ENCODE assay signal across 7 cellular contexts in the genomic region with DNA sequence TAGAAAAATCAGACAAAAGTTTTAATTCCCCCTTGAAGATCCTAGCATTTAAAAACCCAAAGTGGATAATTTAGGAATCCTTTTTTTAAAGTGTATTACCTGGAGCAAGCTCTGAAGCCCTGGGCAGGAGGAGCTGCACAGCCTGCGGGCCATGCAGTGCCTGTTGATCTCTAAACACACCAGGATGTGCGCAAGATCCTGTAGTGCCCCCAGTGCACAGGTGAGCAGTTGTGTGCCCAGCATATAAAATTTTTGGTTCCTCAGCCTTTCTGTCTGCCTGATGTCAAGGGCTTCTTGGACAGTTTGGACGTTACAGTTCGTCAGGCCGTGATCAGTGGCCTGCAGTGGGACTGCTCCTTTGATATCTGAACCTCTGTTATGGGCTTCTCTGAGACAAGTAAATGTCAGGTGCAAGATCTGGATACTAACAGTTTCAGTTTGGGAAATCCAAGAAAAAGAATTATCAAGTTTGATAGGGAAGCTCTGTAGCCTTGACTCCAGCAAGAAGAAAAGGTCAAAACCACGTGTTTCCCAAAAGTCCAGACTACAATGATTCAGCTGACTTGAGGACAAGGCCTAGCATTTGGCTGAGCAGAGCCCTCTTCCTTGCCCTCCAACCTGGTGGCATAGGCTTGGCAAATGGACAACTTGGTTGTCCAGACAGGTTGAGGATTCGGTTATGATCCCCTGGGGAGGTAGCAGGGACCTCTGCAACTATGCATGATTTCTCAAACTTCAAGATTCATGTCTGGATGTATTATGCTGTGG. TPM values are rescaled to one million over a fixed set of nuclear protein-coding genes. Genes with fewer than 3 reads are reported as not detected.
DNase-seq lines count a peak whose midpoint lies in the region; ATAC-seq and TF ChIP-seq lines count a peak whose summit lies in the region.

No MANE protein-coding gene starts in this region.

- H3K9me3 Mint-ChIP-seq in mesothelial cell of epicardium (no peaks in the 10 kb centered on the region), type B pancreatic cell (no peaks in the 10 kb centered on the region)

- H3K4me1 Mint-ChIP-seq in T-helper 17 cell (peaks cover 43% of the 10 kb centered on the region), mesothelial cell of epicardium (peaks cover 52% of the 10 kb centered on the region), type B pancreatic cell (ENCODE audit: unreplicated experiment) (peaks cover 34% of the 10 kb centered on the region)

- intact Hi-C loops in dorsolateral prefrontal cortex (cut with DNase I): loop anchor here (2.0 to 10.0 kb wide), 6 partner anchors 76 to 424 kb away; no protein-coding TSS in a partner anchor

- H3K9me3 ChIP-seq in T-helper 17 cell (ENCODE audit: control insufficient read depth, low read length, poor library complexity, severe bottlenecking): no peaks in the 10 kb centered on the region

- H3K27me3 ChIP-seq in dorsolateral prefrontal cortex: no peaks in the 10 kb centered on the region

- H3K36me3 Mint-ChIP-seq in T-helper 17 cell (ENCODE audit: low read depth) (peaks cover 7% of the 10 kb centered on the region), mesothelial cell of epicardium (peaks cover 23% of the 10 kb centered on the region), type B pancreatic cell (peaks cover 53% of the 10 kb centered on the region)

- DNase-seq in T-helper 17 cell (peak in 2 of 3 donors; percentile 22 to 35), dorsolateral prefrontal cortex (no peak), mesothelial cell of epicardium (ENCODE audit: low spot score in 2 of 2, unreplicated experiment in 2 of 2) (no peak), type B pancreatic cell (ENCODE audit: extremely low spot score, unreplicated experiment) (no peak), NOMO-1 (lab: John Stamatoyannopoulos, UW; ENCODE audit: unreplicated experiment in 2 of 2) (no peak)

- TF ChIP-seq CTCF in dorsolateral prefrontal cortex (IDR thresholded peaks at IDR 0.05 in 54 of 56, conservative IDR thresholded peaks at IDR 0.05 in 2 of 56; ENCODE audit: low read depth in 1 of 56, partially characterized antibody in 56 of 56): no peak
- TF ChIP-seq CTCF in mesothelial cell of epicardium (IDR thresholded peaks at IDR 0.05; ENCODE audit: unreplicated experiment): no peak
- TF ChIP-seq CTCF in type B pancreatic cell (conservative IDR thresholded peaks at IDR 0.05): no peak

- H3K27ac ChIP-seq in dorsolateral prefrontal cortex: peak overlapping the region in 47 of 59 donors; percentile 84 to 98 (median 95)

- H3K27me3 Mint-ChIP-seq in T-helper 17 cell: no peaks in the 10 kb centered on the region
- H3K27me3 Mint-ChIP-seq in mesothelial cell of epicardium (ENCODE audit: low read depth): no peaks in the 10 kb centered on the region
- no peaks in the 10 kb centered on the region for H3K27me3 Mint-ChIP-seq in type B pancreatic cell

- peak overlapping the region; percentile 96 for H3K4me3 Mint-ChIP-seq in T-helper 17 cell
- H3K4me3 Mint-ChIP-seq in mesothelial cell of epicardium: peak overlapping the region; percentile 92
- peak overlapping the region; percentile 98 for H3K4me3 Mint-ChIP-seq in type B pancreatic cell

- peak overlapping the region; percentile 65 to 100 (median 87) for H3K4me3 ChIP-seq in dorsolateral prefrontal cortex

- ATAC-seq in GM18861 (IDR thresholded peaks at IDR 0.05; ENCODE audit: unreplicated experiment) (peak; percentile 17), HG02938 (IDR thresholded peaks at IDR 0.05; ENCODE audit: unreplicated experiment) (peak; percentile 24), T-helper 17 cell (peak; percentile 39)

- H3K27ac Mint-ChIP-seq in T-helper 17 cell (peak overlapping the region; percentile 100), mesothelial cell of epicardium (peak overlapping the region; percentile 99), type B pancreatic cell (peak overlapping the region; percentile 100)

RNA-seq across cellular contexts. Expression of gene ATXN7L3B, which starts 1.0 kb away (rescaled TPM):
- 10 to 100 TPM; 39.5 to 42.8 TPM for total RNA-seq in T-helper 17 cell
- 10 to 100 TPM; 42.4 to 93.4 (median 69.5) TPM for total RNA-seq in dorsolateral prefrontal cortex
- 73.5 to 76.9 TPM (median 73.9 TPM) in 3 replicates for total RNA-seq in mesothelial cell of epicardium
- 57.6 and 67.3 TPM in 2 replicates for total RNA-seq in type B pancreatic cell (ENCODE audit: low replicate concordance)

Comparison
In these comparisons a context has a peak if more than half of its experiments do, and no peak if none do; other contexts are left out.
1. DNase-seq: peak in T-helper 17 cell (2 of 3); none in dorsolateral prefrontal cortex (0 of 10), mesothelial cell of epicardium (0 of 2), type B pancreatic cell (single experiment) and NOMO-1 (0 of 2).
2. Peak in every context shown above with its lines, with median percentiles within 50 percentile points of each other: ATAC-seq, H3K27ac Mint-ChIP-seq and H3K4me3 Mint-ChIP-seq.